In the genomic region with DNA sequence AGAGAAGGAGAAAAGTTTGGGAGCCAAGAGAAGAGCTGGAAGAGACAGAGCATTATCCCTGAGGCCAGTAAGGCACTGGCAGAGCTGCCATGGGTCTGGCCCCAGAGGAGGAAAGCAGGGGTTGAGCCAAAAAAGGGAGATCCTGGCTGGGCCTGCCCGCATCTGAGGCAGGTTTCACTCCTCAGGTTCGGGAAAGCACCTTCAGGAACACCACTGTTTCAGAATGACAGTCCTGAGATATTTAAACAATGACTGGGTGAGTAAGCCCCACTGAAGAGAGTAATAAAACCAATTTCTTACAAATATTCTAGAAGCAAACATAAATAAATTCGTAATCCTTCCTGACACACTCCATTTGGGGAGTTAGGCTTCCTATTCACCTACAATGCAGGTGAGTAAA, we compare ENCODE assay signal across 14 cellular contexts.
DNase-seq lines count a peak whose midpoint lies in the region; ATAC-seq and TF ChIP-seq lines count a peak whose summit lies in the region.
"Had no signal": no experiment of that assay in that cellular context is flagged by ENCODE, and none has a peak within 500 bp of the region (broad histone marks: within the 10 kb centered on the region; RNA-seq: fewer than 3 reads in every experiment).

No MANE protein-coding gene starts in this region.

- no peaks in the 10 kb centered on the region for H3K27me3 ChIP-seq in CD4-positive, alpha-beta T cell (ENCODE audit: control insufficient read depth, insufficient read depth, low read length)
- H3K27me3 ChIP-seq in naive thymus-derived CD4-positive, alpha-beta T cell (ENCODE audit: control insufficient read depth in 2 of 2, insufficient read depth in 2 of 2, low read length in 2 of 2): no peaks in the 10 kb centered on the region
- H3K27me3 ChIP-seq in left ventricle myocardium inferior (ENCODE audit: low read depth) (no peaks in the 10 kb centered on the region), Peyer's patch (no peaks in the 10 kb centered on the region)

- no peaks in the 10 kb centered on the region for H3K9me3 Mint-ChIP-seq in CD4-positive, alpha-beta T cell
- no peaks in the 10 kb centered on the region for H3K9me3 Mint-ChIP-seq in naive thymus-derived CD4-positive, alpha-beta T cell
- H3K9me3 Mint-ChIP-seq: central memory CD8-positive, alpha-beta T cell had no signal

- peaks cover 0 to 68% of the 10 kb centered on the region in 2 donors for H3K4me1 ChIP-seq in naive thymus-derived CD4-positive, alpha-beta T cell (ENCODE audit: control insufficient read depth in 2 of 2, insufficient read depth in 2 of 2, low read length in 2 of 2)
- H3K4me1 ChIP-seq in left ventricle myocardium inferior (no peaks in the 10 kb centered on the region), Peyer's patch (no peaks in the 10 kb centered on the region)

- ATAC-seq in CD4-positive, alpha-beta T cell (ENCODE audit: poor library complexity): no peak
- ATAC-seq in GM19463 (IDR thresholded peaks at IDR 0.05; ENCODE audit: unreplicated experiment) (peak; percentile 91), HG03565 (IDR thresholded peaks at IDR 0.05; ENCODE audit: unreplicated experiment) (peak; percentile 38), GM21737 (IDR thresholded peaks at IDR 0.05; ENCODE audit: unreplicated experiment) (no peak)
- ATAC-seq in naive thymus-derived CD4-positive, alpha-beta T cell: no peak

- DNase-seq in CD4-positive, alpha-beta T cell: no peak
- DNase-seq in naive thymus-derived CD4-positive, alpha-beta T cell: peak in 1 of 9 donors; percentile 57
- DNase-seq in GM19240 (ENCODE audit: insufficient read length, low spot score) (no peak), left ventricle myocardium inferior (no peak), Peyer's patch (no peak)
- DNase-seq: kidney, NCI-H526, nucleus accumbens had no signal

- H3K4me3 Mint-ChIP-seq in CD4-positive, alpha-beta T cell: no peak overlapping the region
- peak overlapping the region in 3 of 10 donors; percentile 14 to 32 (median 15) for H3K4me3 Mint-ChIP-seq in naive thymus-derived CD4-positive, alpha-beta T cell
- H3K4me3 Mint-ChIP-seq: central memory CD8-positive, alpha-beta T cell had no signal

- H3K36me3 ChIP-seq in naive thymus-derived CD4-positive, alpha-beta T cell (ENCODE audit: control insufficient read depth in 2 of 3, insufficient read depth in 3 of 3, low read length in 3 of 3): no peaks in the 10 kb centered on the region
- no peaks in the 10 kb centered on the region for H3K36me3 ChIP-seq in left ventricle myocardium inferior
- H3K36me3 ChIP-seq in Peyer's patch: no peaks in the 10 kb centered on the region

- H3K27ac Mint-ChIP-seq in CD4-positive, alpha-beta T cell: peak overlapping the region; percentile 42
- H3K27ac Mint-ChIP-seq in naive thymus-derived CD4-positive, alpha-beta T cell: peak overlapping the region in 6 of 9 donors; percentile 32 to 74 (median 64)

- H3K36me3 Mint-ChIP-seq in CD4-positive, alpha-beta T cell (ENCODE audit: low read depth): peaks cover 8% of the 10 kb centered on the region
- H3K36me3 Mint-ChIP-seq in naive thymus-derived CD4-positive, alpha-beta T cell: peaks cover 3 to 18% (median 12%) of the 10 kb centered on the region in 5 donors

- H3K4me1 Mint-ChIP-seq in CD4-positive, alpha-beta T cell (ENCODE audit: low read depth): peaks cover 83% of the 10 kb centered on the region
- peaks cover 42 to 98% (median 86%) of the 10 kb centered on the region in 7 donors for H3K4me1 Mint-ChIP-seq in naive thymus-derived CD4-positive, alpha-beta T cell
- H3K4me1 Mint-ChIP-seq: central memory CD8-positive, alpha-beta T cell had no signal

- H3K4me3 ChIP-seq in naive thymus-derived CD4-positive, alpha-beta T cell (ENCODE audit: low read length): no peak overlapping the region
- H3K4me3 ChIP-seq in left ventricle myocardium inferior (no peak overlapping the region), Peyer's patch (no peak overlapping the region)
- H3K4me3 ChIP-seq: SK-N-MC had no signal

- intact Hi-C loops in CD4-positive, alpha-beta T cell (cut with DNase I, micrococcal nuclease): loop anchor here in 1 of 2 experiments (5.0 kb wide), 1 partner anchor 33 kb away; no protein-coding TSS in a partner anchor
- intact Hi-C loops in naive thymus-derived CD4-positive, alpha-beta T cell (cut with micrococcal nuclease): no loop called here
- intact Hi-C loops in left ventricle myocardium inferior (cut with micrococcal nuclease): no loop called here

- CTCF ChIA-PET in CD4-positive, alpha-beta T cell (lab: Charles Lee): no interaction called here
- CTCF ChIA-PET in naive thymus-derived CD4-positive, alpha-beta T cell (lab: Charles Lee): no interaction called here

- H3K9me3 ChIP-seq in CD4-positive, alpha-beta T cell (ENCODE audit: control insufficient read depth, low read length): no peaks in the 10 kb centered on the region
- no peaks in the 10 kb centered on the region for H3K9me3 ChIP-seq in naive thymus-derived CD4-positive, alpha-beta T cell (ENCODE audit: control insufficient read depth in 2 of 3, low read length in 3 of 3)
- H3K9me3 ChIP-seq in left ventricle myocardium inferior (replicated peaks) (no peaks in the 10 kb centered on the region), Peyer's patch (no peaks in the 10 kb centered on the region)

- TF ChIP-seq POLR2A in Peyer's patch (IDR thresholded peaks at IDR 0.05): no peak

- TF ChIP-seq CTCF in CD4-positive, alpha-beta T cell (IDR thresholded peaks at IDR 0.05): no peak
- no peak for TF ChIP-seq CTCF in left ventricle myocardium inferior (IDR thresholded peaks at IDR 0.05; ENCODE audit: borderline replicate concordance)
- TF ChIP-seq CTCF in Peyer's patch (IDR thresholded peaks at IDR 0.05): no peak

- H3K27ac ChIP-seq in CD4-positive, alpha-beta T cell (ENCODE audit: low read depth, low read length): no peak overlapping the region
- no peak overlapping the region for H3K27ac ChIP-seq in naive thymus-derived CD4-positive, alpha-beta T cell (ENCODE audit: low read depth, low read length)
- no peak overlapping the region for H3K27ac ChIP-seq in left ventricle myocardium inferior (replicated peaks)
- no peak overlapping the region for H3K27ac ChIP-seq in Peyer's patch
- H3K27ac ChIP-seq: C4-2B, SK-N-MC had no signal

- POLR2A ChIA-PET in CD4-positive, alpha-beta T cell (lab: Charles Lee): interaction anchor here (0.6 to 1.5 kb wide), 2 partner anchors 76 to 147 kb away, joined by 3 to 4 read pairs; no protein-coding TSS in a partner anchor
- POLR2A ChIA-PET in naive thymus-derived CD4-positive, alpha-beta T cell (lab: Charles Lee): interaction anchor here (0.7 to 1.4 kb wide), 3 partner anchors 13 to 135 kb away, joined by 3 to 4 read pairs (median 3); no protein-coding TSS in a partner anchor

- no peaks in the 10 kb centered on the region for H3K27me3 Mint-ChIP-seq in CD4-positive, alpha-beta T cell
- H3K27me3 Mint-ChIP-seq in naive thymus-derived CD4-positive, alpha-beta T cell: no peaks in the 10 kb centered on the region

Comparison
In these comparisons a context has a peak if more than half of its experiments do, and no peak if none do; other contexts are left out.
1. ATAC-seq: peak in GM19463 (single experiment) and HG03565 (single experiment); none in CD4-positive, alpha-beta T cell (single experiment), naive thymus-derived CD4-positive, alpha-beta T cell (single experiment) and GM21737 (single experiment).